Comparison of ENCODE assay signal across 9 cellular contexts in genomic region chr18:21820035-21820810, GRCh38.
DNase-seq lines count a peak whose midpoint lies in the region; ATAC-seq, FAIRE-seq and TF ChIP-seq lines count a peak whose summit lies in the region.
"Had no signal": no experiment of that assay in that cellular context is flagged by ENCODE, and none has a peak within 500 bp of the region (broad histone marks: within the 10 kb centered on the region; RNA-seq: fewer than 3 reads in every experiment).

No MANE protein-coding gene starts in this region.

- no peak overlapping the region for H3K9ac ChIP-seq in astrocyte (ENCODE audit: low read length)

- H3K27ac ChIP-seq in HL-60 (replicated peaks) (no peak overlapping the region), astrocyte (ENCODE audit: low read depth, low read length) (no peak overlapping the region)

- ATAC-seq in left lobe of liver: peak; percentile 71
- no peak for ATAC-seq in activated CD8-positive, alpha-beta memory T cell treated with anti-CD3 and anti-CD28 coated beads, Interleukin-2, amount 10 ng/mL, durations not matched to agents 7 days and 5 days
- ATAC-seq in GM19395 (IDR thresholded peaks at IDR 0.05; ENCODE audit: unreplicated experiment): no peak

- no peaks in the 10 kb centered on the region for H3K9me3 ChIP-seq in astrocyte (ENCODE audit: insufficient read depth, low read depth, low read length)

- H3K27me3 ChIP-seq in BJ (ENCODE audit: control insufficient read depth, insufficient read depth, low read length) (no peaks in the 10 kb centered on the region), HL-60 (ENCODE audit: insufficient read depth, poor library complexity, severe bottlenecking) (no peaks in the 10 kb centered on the region), astrocyte (ENCODE audit: insufficient read depth, low read length) (no peaks in the 10 kb centered on the region)

- no peaks in the 10 kb centered on the region for H3K4me1 Mint-ChIP-seq in astrocyte (ENCODE audit: low read depth, unreplicated experiment)
- H3K4me1 Mint-ChIP-seq in activated CD8-positive, alpha-beta memory T cell treated with anti-CD3 and anti-CD28 coated beads, Interleukin-2, amount 10 ng/mL, durations not matched to agents 7 days and 5 days: peaks cover 2% of the 10 kb centered on the region
- H3K4me1 Mint-ChIP-seq in activated naive CD4-positive, alpha-beta T cell treated with anti-CD3 and anti-CD28 coated beads, Interleukin-2, amount 10 ng/mL, durations not matched to agents 7 days and 5 days: no peaks in the 10 kb centered on the region
- H3K4me1 Mint-ChIP-seq: central memory CD8-positive, alpha-beta T cell had no signal

- POLR2A ChIA-PET in BJ (lab: Charles Lee): interaction anchor here (0.8 kb wide), 1 partner anchor 80 kb away, joined by 4 read pairs; the partner anchor contains the start of gene MIB1

- no peaks in the 10 kb centered on the region for H3K79me2 ChIP-seq in astrocyte (ENCODE audit: insufficient read depth, low read length)

- CTCF ChIA-PET in BJ (lab: Yijun Ruan, JAX): interaction anchor here (0.6 to 1.9 kb wide), 14 partner anchors 8 to 1435 kb away, joined by 3 to 17 read pairs (median 3); no protein-coding TSS in a partner anchor
- CTCF ChIA-PET in activated CD8-positive, alpha-beta memory T cell treated with anti-CD3 and anti-CD28 coated beads, Interleukin-2, amount 10 ng/mL, durations not matched to agents 7 days and 5 days (lab: Charles Lee): interaction anchor here (0.7 to 1.3 kb wide), 4 partner anchors 9 to 331 kb away, joined by 3 read pairs; partner anchors contain the start of gene ABHD3
- CTCF ChIA-PET in activated naive CD4-positive, alpha-beta T cell treated with anti-CD3 and anti-CD28 coated beads, Interleukin-2, amount 10 ng/mL, durations not matched to agents 7 days and 5 days (lab: Charles Lee): interaction anchor here (0.9 to 1.4 kb wide), 4 partner anchors 8 to 73 kb away, joined by 3 to 4 read pairs (median 3); no protein-coding TSS in a partner anchor

- no peaks in the 10 kb centered on the region for H4K20me1 ChIP-seq in astrocyte (ENCODE audit: insufficient read depth, low read length)

- H3K27ac Mint-ChIP-seq in astrocyte (ENCODE audit: unreplicated experiment): no peak overlapping the region
- H3K27ac Mint-ChIP-seq in activated CD8-positive, alpha-beta memory T cell treated with anti-CD3 and anti-CD28 coated beads, Interleukin-2, amount 10 ng/mL, durations not matched to agents 7 days and 5 days: no peak overlapping the region
- no peak overlapping the region for H3K27ac Mint-ChIP-seq in activated naive CD4-positive, alpha-beta T cell treated with anti-CD3 and anti-CD28 coated beads, Interleukin-2, amount 10 ng/mL, durations not matched to agents 7 days and 5 days

- H3K9me3 Mint-ChIP-seq in astrocyte (ENCODE audit: unreplicated experiment): no peaks in the 10 kb centered on the region
- H3K9me3 Mint-ChIP-seq in activated CD8-positive, alpha-beta memory T cell treated with anti-CD3 and anti-CD28 coated beads, Interleukin-2, amount 10 ng/mL, durations not matched to agents 7 days and 5 days (ENCODE audit: low read depth): no peaks in the 10 kb centered on the region
- H3K9me3 Mint-ChIP-seq in activated naive CD4-positive, alpha-beta T cell treated with anti-CD3 and anti-CD28 coated beads, Interleukin-2, amount 10 ng/mL, durations not matched to agents 7 days and 5 days: no peaks in the 10 kb centered on the region
- H3K9me3 Mint-ChIP-seq: central memory CD8-positive, alpha-beta T cell had no signal

- H3K36me3 Mint-ChIP-seq in astrocyte (ENCODE audit: low read depth, unreplicated experiment): peaks cover 5% of the 10 kb centered on the region
- peaks cover 11% of the 10 kb centered on the region for H3K36me3 Mint-ChIP-seq in activated CD8-positive, alpha-beta memory T cell treated with anti-CD3 and anti-CD28 coated beads, Interleukin-2, amount 10 ng/mL, durations not matched to agents 7 days and 5 days
- H3K36me3 Mint-ChIP-seq in activated naive CD4-positive, alpha-beta T cell treated with anti-CD3 and anti-CD28 coated beads, Interleukin-2, amount 10 ng/mL, durations not matched to agents 7 days and 5 days: peaks cover 20% of the 10 kb centered on the region

- H3K4me2 ChIP-seq in astrocyte (ENCODE audit: low read length): no peak overlapping the region

- FAIRE-seq in astrocyte (lab: Jason Lieb, UNC): no peak

- H3K36me3 ChIP-seq in BJ (ENCODE audit: control insufficient read depth, insufficient read depth, low read length) (peaks cover 3% of the 10 kb centered on the region; the same call in 1 of the 2 replicates), astrocyte (ENCODE audit: insufficient read depth, low read length) (peaks cover 9% of the 10 kb centered on the region)

- H3K4me3 Mint-ChIP-seq in astrocyte (ENCODE audit: unreplicated experiment): no peak overlapping the region
- no peak overlapping the region for H3K4me3 Mint-ChIP-seq in activated CD8-positive, alpha-beta memory T cell treated with anti-CD3 and anti-CD28 coated beads, Interleukin-2, amount 10 ng/mL, durations not matched to agents 7 days and 5 days
- H3K4me3 Mint-ChIP-seq in activated naive CD4-positive, alpha-beta T cell treated with anti-CD3 and anti-CD28 coated beads, Interleukin-2, amount 10 ng/mL, durations not matched to agents 7 days and 5 days: no peak overlapping the region
- H3K4me3 Mint-ChIP-seq: central memory CD8-positive, alpha-beta T cell had no signal

- H2AFZ ChIP-seq in astrocyte (ENCODE audit: low read depth, low read length): no peak overlapping the region

- no peaks in the 10 kb centered on the region for H3K27me3 Mint-ChIP-seq in astrocyte (ENCODE audit: low read depth, unreplicated experiment)
- H3K27me3 Mint-ChIP-seq in activated CD8-positive, alpha-beta memory T cell treated with anti-CD3 and anti-CD28 coated beads, Interleukin-2, amount 10 ng/mL, durations not matched to agents 7 days and 5 days: no peaks in the 10 kb centered on the region
- H3K27me3 Mint-ChIP-seq in activated naive CD4-positive, alpha-beta T cell treated with anti-CD3 and anti-CD28 coated beads, Interleukin-2, amount 10 ng/mL, durations not matched to agents 7 days and 5 days: no peaks in the 10 kb centered on the region
- H3K27me3 Mint-ChIP-seq: central memory CD8-positive, alpha-beta T cell had no signal

- TF ChIP-seq CTCF in BJ (IDR thresholded peaks at IDR 0.05; ENCODE audit: insufficient read depth, low read depth, low read length) (peak; percentile 59), HL-60 (IDR thresholded peaks at IDR 0.05; ENCODE audit: insufficient read depth, low read length) (peak; percentile 40), astrocyte (IDR thresholded peaks at IDR 0.05; ENCODE audit: insufficient read depth, low read depth, low read length) (peak; percentile 45)

- DNase-seq in BJ (ENCODE audit: low read depth) (no peak), HL-60 (ENCODE audit: low read depth in 1 of 2, low spot score in 1 of 2) (peak in 1 of 2 experiments; percentile 23), astrocyte (ENCODE audit: low read depth) (peak; percentile 2), left lobe of liver (ENCODE audit: low spot score) (no peak), NCI-H2029 (lab: John Stamatoyannopoulos, UW) (no peak)
- no peak for DNase-seq in activated CD8-positive, alpha-beta memory T cell treated with anti-CD3 and anti-CD28 coated beads, Interleukin-2, amount 10 ng/mL, durations not matched to agents 7 days and 5 days
- no peak for DNase-seq in activated naive CD4-positive, alpha-beta T cell treated with anti-CD3 and anti-CD28 coated beads, Interleukin-2, amount 10 ng/mL, durations not matched to agents 7 days and 5 days

- no peaks in the 10 kb centered on the region for H3K4me1 ChIP-seq in astrocyte (ENCODE audit: insufficient read depth, low read length)

- H3K4me3 ChIP-seq in BJ (ENCODE audit: low read depth, low read length) (no peak overlapping the region), HL-60 (replicated peaks; ENCODE audit: insufficient read depth, low read length) (no peak overlapping the region), astrocyte (ENCODE audit: insufficient read depth, low read depth, low read length) (no peak overlapping the region)
